In genomic region chr11:91263698-91264097, GRCh38 we compare ENCODE assay signal across 14 cellular contexts.
DNase-seq lines count a peak whose midpoint lies in the region; TF ChIP-seq lines count a peak whose summit lies in the region.
"Had no signal": no experiment of that assay in that cellular context is flagged by ENCODE, and none has a peak within 500 bp of the region (broad histone marks: within the 10 kb centered on the region; RNA-seq: fewer than 3 reads in every experiment).

No MANE protein-coding gene starts in this region.

- H3K27me3 Mint-ChIP-seq in nephron (ENCODE audit: low read depth) = no peaks in the 10 kb centered on the region
- H3K27me3 Mint-ChIP-seq: CD4-positive, alpha-beta memory T cell had no signal

- DNase-seq in NCI-H510A treated with DMSO at 0.1 percent for 48 hours (lab: John Stamatoyannopoulos, UW) (peak; percentile 65), NCI-H510A (lab: John Stamatoyannopoulos, UW) (no peak), SK-N-DZ (ENCODE audit: low spot score) (peak; percentile 35), DMS53 (lab: John Stamatoyannopoulos, UW) (no peak), NOMO-1 treated with DMSO at 0.1 percent for 48 hours (lab: John Stamatoyannopoulos, UW; ENCODE audit: unreplicated experiment) (no peak)
- DNase-seq in stimulated activated CD4-positive, alpha-beta T cell treated with anti-CD3 and anti-CD28 coated beads, Interleukin-2, amount 100 ng/mL, for 24 hours = no peak
- DNase-seq: 8988T; BE2C; CD4-positive, alpha-beta memory T cell; DMS79 treated with DMSO at 0.1 percent for 48 hours; EL; HCEC 1CT; HFFc6 had no signal

- peak overlapping the region in 2 of 3 experiments; percentile 6 to 13 for H3K4me3 Mint-ChIP-seq in nephron
- H3K4me3 Mint-ChIP-seq: CD4-positive, alpha-beta memory T cell; HFFc6 had no signal

- H3K4me1 Mint-ChIP-seq in nephron = peaks cover 20% of the 10 kb centered on the region
- H3K4me1 Mint-ChIP-seq: CD4-positive, alpha-beta memory T cell had no signal

- no peak for TF ChIP-seq CTCF in nephron (IDR thresholded peaks at IDR 0.05; ENCODE audit: unreplicated experiment in 3 of 3)

- H3K36me3 Mint-ChIP-seq in nephron (ENCODE audit: low read depth) = no peaks in the 10 kb centered on the region
- H3K36me3 Mint-ChIP-seq: CD4-positive, alpha-beta memory T cell had no signal

- H3K27ac Mint-ChIP-seq in nephron = peak overlapping the region; percentile 59 to 74 (median 72)
- H3K27ac Mint-ChIP-seq: CD4-positive, alpha-beta memory T cell; HFFc6 had no signal

- H3K9me3 Mint-ChIP-seq in nephron = peaks cover 2% of the 10 kb centered on the region

Comparison
In these comparisons a context has a peak if more than half of its experiments do, and no peak if none do; other contexts are left out.
1. DNase-seq: peak in NCI-H510A treated with DMSO at 0.1 percent for 48 hours (single experiment) and SK-N-DZ (single experiment); none in NCI-H510A (single experiment), DMS53 (single experiment), NOMO-1 treated with DMSO at 0.1 percent for 48 hours (single experiment) and stimulated activated CD4-positive, alpha-beta T cell treated with anti-CD3 and anti-CD28 coated beads, Interleukin-2, amount 100 ng/mL, for 24 hours (0 of 2).